22 cellular contexts compared by ENCODE assay signal in genomic region chr16:7364054-7364407, GRCh38. TPM values are rescaled to one million over a fixed set of nuclear protein-coding genes. Genes with fewer than 3 reads are reported as not detected.
"Had no signal": no experiment of that assay in that cellular context is flagged by ENCODE, and none has a peak within 500 bp of the region (broad histone marks: within the 10 kb centered on the region; RNA-seq: fewer than 3 reads in every experiment).

No MANE protein-coding gene starts in this region.

- H3K27ac ChIP-seq: gastroesophageal sphincter, ovary, skin epidermis, transverse colon, vagina had no signal

- H3K27me3 ChIP-seq: gastroesophageal sphincter, ovary, transverse colon, vagina had no signal

- H3K36me3 ChIP-seq: gastroesophageal sphincter, ovary, transverse colon, vagina had no signal

- ATAC-seq: gastroesophageal sphincter; stimulated activated naive CD8-positive, alpha-beta T cell treated with anti-CD3 and anti-CD28 coated beads, Interleukin-15, Interleukin-2, amounts not matched to agents 100 U/mL and 50 U/mL, for 24 hours; WTC11 had no signal

- DNase-seq: activated CD4-positive, alpha-beta memory T cell treated with anti-CD3 and anti-CD28 coated beads, Interleukin-2, amount 10 ng/mL, durations not matched to agents 7 days and 5 days; activated CD4-positive, alpha-beta T cell treated with anti-CD3 and anti-CD28 coated beads for 4 hours; activated naive CD4-positive, alpha-beta T cell treated with anti-CD3 and anti-CD28 coated beads, Interleukin-2, amount 10 ng/mL, durations not matched to agents 7 days and 5 days; activated T-cell treated with anti-CD3 and anti-CD28 coated beads, Interleukin-2, amount 50 U/mL, for 24 hours; erythroblast; nephron progenitor cell; stimulated activated CD4-positive, alpha-beta T cell treated with anti-CD3 and anti-CD28 coated beads, Interleukin-4, amount 100 ng/mL, for 4 hours; stimulated activated CD8-positive, alpha-beta memory T cell treated with anti-CD3 and anti-CD28 coated beads, Interleukin-4, amount 100 ng/mL, for 48 hours; stimulated activated naive CD8-positive, alpha-beta T cell treated with anti-CD3 and anti-CD28 coated beads, Interleukin-15, Interleukin-2, amounts not matched to agents 100 U/mL and 50 U/mL, for 24 hours; transverse colon had no signal

- H3K9me3 ChIP-seq: gastroesophageal sphincter, ovary, transverse colon, vagina had no signal

- H3K4me3 ChIP-seq: gastroesophageal sphincter, ovary, skin epidermis, transverse colon, vagina had no signal

- FAIRE-seq: astrocyte, bronchial epithelial cell, TTC549 had no signal

RNA-seq across cellular contexts. Expression of gene RBFOX1, which starts 31.4 kb away (rescaled TPM):
- total RNA-seq: activated CD4-positive, alpha-beta memory T cell treated with anti-CD3 and anti-CD28 coated beads, Interleukin-2, amount 10 ng/mL, durations not matched to agents 7 days and 5 days; bronchial epithelial cell; dermis microvascular lymphatic vessel endothelial cell; kidney epithelial cell; mesenteric fat pad; T-helper 2 cell treated with Interferon-gamma antibody and Interleukin-4, amounts not matched to agents 100 ng/mL and 5 ng/mL, for 36 hours had no signal
